15 cellular contexts compared by ENCODE assay signal in the genomic region with DNA sequence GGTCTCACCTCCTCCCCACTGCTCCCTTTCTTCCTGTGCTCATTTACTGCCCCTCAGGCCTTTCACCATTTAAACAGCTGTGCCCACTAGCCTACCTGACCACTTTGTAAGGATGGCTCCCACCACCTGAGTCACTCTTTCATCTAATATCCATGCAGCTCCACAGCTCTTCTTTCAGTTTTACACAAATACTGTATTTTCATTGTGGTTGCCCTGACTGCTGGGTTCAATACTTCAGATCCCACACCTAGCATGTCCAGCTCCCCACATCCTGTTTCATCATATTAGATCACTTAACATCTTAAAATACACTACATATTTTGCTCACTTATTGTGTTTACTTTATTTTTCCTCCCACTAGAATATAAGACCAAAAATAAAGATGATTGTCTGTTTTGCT.
A peak's percentile ranks its signal among the peaks of the same experiment; 100 is the strongest.
DNase-seq lines count a peak whose midpoint lies in the region; ATAC-seq, FAIRE-seq and TF ChIP-seq lines count a peak whose summit lies in the region.
"Had no signal": no experiment of that assay in that cellular context is flagged by ENCODE, and none has a peak within 500 bp of the region (broad histone marks: within the 10 kb centered on the region; RNA-seq: fewer than 3 reads in every experiment).

No MANE protein-coding gene starts in this region.

- RAD21 ChIA-PET in GM12878 (lab: Charles Lee; ENCODE audit: unreplicated experiment) = interaction anchor here (0.6 to 1.7 kb wide), 2 partner anchors 121 to 160 kb away, joined by 3 to 5 read pairs; no protein-coding TSS in a partner anchor

- no peak overlapping the region for H4K5ac ChIP-seq in H9 (ENCODE audit: insufficient read length, low read depth, low read length)

- H2AK5ac ChIP-seq in H9 (ENCODE audit: insufficient read length, low read length) = no peak overlapping the region

- H3K9me3 Mint-ChIP-seq in H9 (no peaks in the 10 kb centered on the region; a peak in 2 of 5 replicates), HFFc6 (peaks cover 32% of the 10 kb centered on the region)

- H3K4me1 Mint-ChIP-seq in H9 = no peaks in the 10 kb centered on the region
- H3K4me1 Mint-ChIP-seq in HFFc6 (ENCODE audit: low read depth) = no peaks in the 10 kb centered on the region
- H3K4me1 Mint-ChIP-seq: CD4-positive, CD25-positive, alpha-beta regulatory T cell had no signal

- no peak overlapping the region for H3K56ac ChIP-seq in H9 (ENCODE audit: insufficient read length, low read depth, low read length)

- BruUV-seq in GM12878 (replicated peaks; lab: Mats Ljungman, UMichigan) = no TSS peak

- H3K9me3 ChIP-seq in H9 (ENCODE audit: control insufficient read depth, low read depth, low read length) (no peaks in the 10 kb centered on the region), GM12878 (replicated peaks; ENCODE audit: control insufficient read depth, insufficient read depth, low read length) (no peaks in the 10 kb centered on the region), tibial nerve (no peaks in the 10 kb centered on the region)
- H3K9me3 ChIP-seq: BLaER1 treated with 17β-estradiol and CSF1 and Interleukin-3, amounts not matched to agents 10 nM and 100 nM had no signal

- TF ChIP-seq POLR2A in GM12878 (IDR thresholded peaks at IDR 0.05; ENCODE audit: low read depth, low read length) (no peak), tibial nerve (IDR thresholded peaks at IDR 0.05) (no peak)

- H3K27ac Mint-ChIP-seq in H9 = peak overlapping the region in 2 of 3 experiments; percentile 7 to 74; a peak in 1 of 7 replicates
- no peak overlapping the region for H3K27ac Mint-ChIP-seq in HFFc6
- H3K27ac Mint-ChIP-seq: CD4-positive, CD25-positive, alpha-beta regulatory T cell had no signal

- no peak overlapping the region for H3K4me3 ChIP-seq in GM12878
- H3K4me3 ChIP-seq in tibial nerve = no peak overlapping the region
- H3K4me3 ChIP-seq: BLaER1 treated with 17β-estradiol and CSF1 and Interleukin-3, amounts not matched to agents 10 nM and 100 nM had no signal

- in situ Hi-C loops in GM12878 (cut with MboI) = no loop called here

- H2BK12ac ChIP-seq in H9 (ENCODE audit: insufficient read length, low read depth, low read length) = no peak overlapping the region

- H3T11ph ChIP-seq in H9 (ENCODE audit: low read length) = no peak overlapping the region

- no peak overlapping the region for H4K91ac ChIP-seq in H9 (ENCODE audit: insufficient read length, low read depth, low read length)

- no peaks in the 10 kb centered on the region for H3K23me2 ChIP-seq in H9 (ENCODE audit: insufficient read length, low read depth, low read length, poor library complexity, severe bottlenecking)

- no peak overlapping the region for H3K4me3 Mint-ChIP-seq in H9
- H3K4me3 Mint-ChIP-seq in HFFc6 = no peak overlapping the region
- H3K4me3 Mint-ChIP-seq: CD4-positive, CD25-positive, alpha-beta regulatory T cell had no signal

- H3K27me3 ChIP-seq in H9 (ENCODE audit: insufficient read depth, low read length) (no peaks in the 10 kb centered on the region), GM12878 (replicated peaks in 1 of 2; ENCODE audit: control insufficient read depth in 2 of 2, insufficient read depth in 2 of 2, low read length in 1 of 2) (no peaks in the 10 kb centered on the region), tibial nerve (no peaks in the 10 kb centered on the region)
- H3K27me3 ChIP-seq: BLaER1 treated with 17β-estradiol and CSF1 and Interleukin-3, amounts not matched to agents 10 nM and 100 nM had no signal

- H4K20me1 ChIP-seq in H9 (ENCODE audit: control insufficient read depth, insufficient read depth, insufficient read length) = no peaks in the 10 kb centered on the region
- no peaks in the 10 kb centered on the region for H4K20me1 ChIP-seq in GM12878 (ENCODE audit: control insufficient read depth, insufficient read depth)
- H4K20me1 ChIP-seq: BLaER1 treated with 17β-estradiol and CSF1 and Interleukin-3, amounts not matched to agents 10 nM and 100 nM had no signal

- H3K9ac ChIP-seq in H9 (ENCODE audit: extremely low read depth, insufficient read length, low read length) (no peak overlapping the region), GM12878 (ENCODE audit: control insufficient read depth, insufficient read depth, low read length) (no peak overlapping the region)
- H3K9ac ChIP-seq: BLaER1 treated with 17β-estradiol and CSF1 and Interleukin-3, amounts not matched to agents 10 nM and 100 nM had no signal

- H3K79me1 ChIP-seq in H9 (ENCODE audit: insufficient read depth, low read depth, low read length, poor library complexity, severe bottlenecking) = no peaks in the 10 kb centered on the region

- ATAC-seq in GM18511 (IDR thresholded peaks at IDR 0.05; ENCODE audit: unreplicated experiment) (peak; percentile 50), HG03378 (IDR thresholded peaks at IDR 0.05; ENCODE audit: unreplicated experiment) (peak; percentile 72), GM12878 (peak; percentile 68)
- ATAC-seq: HepG2 had no signal

- no peak overlapping the region for H2BK120ac ChIP-seq in H9 (ENCODE audit: low read depth, low read length, poor library complexity, severe bottlenecking)

- H3K4me1 ChIP-seq in H9 (ENCODE audit: insufficient read depth, low read length) (no peaks in the 10 kb centered on the region), GM12878 (ENCODE audit: control insufficient read depth, insufficient read depth, low read length) (no peaks in the 10 kb centered on the region), tibial nerve (no peaks in the 10 kb centered on the region)
- H3K4me1 ChIP-seq: BLaER1 treated with 17β-estradiol and CSF1 and Interleukin-3, amounts not matched to agents 10 nM and 100 nM had no signal

- H4K8ac ChIP-seq in H9 (replicated peaks; ENCODE audit: insufficient read length, low read depth, low read length) = no peak overlapping the region

- no peak for TF ChIP-seq RAD21 in GM12878 (IDR thresholded peaks at IDR 0.05; ENCODE audit: insufficient read depth, low read depth, low read length)

- H3K4me2 ChIP-seq in H9 (ENCODE audit: insufficient read depth, insufficient read length, low read length) (no peak overlapping the region), GM12878 (ENCODE audit: control insufficient read depth, insufficient read depth) (no peak overlapping the region)
- H3K4me2 ChIP-seq: BLaER1 treated with 17β-estradiol and CSF1 and Interleukin-3, amounts not matched to agents 10 nM and 100 nM had no signal

- intact Hi-C loops in GM12878 (cut with micrococcal nuclease; ENCODE audit: unreplicated experiment) (loop anchor here (10.0 kb wide), 1 partner anchor 161 kb away; no protein-coding TSS in a partner anchor), head of caudate nucleus (cut with DNase I) (no loop called here)

- no peak for FAIRE-seq in GM12878 (lab: Jason Lieb, UNC)
- FAIRE-seq: GM18507, GM19239, HepG2 had no signal

- POLR2A ChIA-PET in GM12878 (lab: Charles Lee) = no interaction called here

- H2BK15ac ChIP-seq in H9 (ENCODE audit: low read depth, low read length) = no peak overlapping the region

- SMC1A ChIA-PET in GM12878 (lab: Charles Lee; ENCODE audit: uncharacterized antibody, unreplicated experiment) = interaction anchor here (0.6 to 2.0 kb wide), 7 partner anchors 8 to 129 kb away, joined by 3 to 7 read pairs (median 4); no protein-coding TSS in a partner anchor

- no peak overlapping the region for H3K4ac ChIP-seq in H9 (ENCODE audit: low read depth, low read length)

- H3K23ac ChIP-seq in H9 (ENCODE audit: insufficient read length, low read depth, low read length) = no peak overlapping the region

- H3K36me3 ChIP-seq in GM12878 (ENCODE audit: control insufficient read depth in 2 of 2, insufficient read depth in 2 of 2, low read length in 1 of 2) (no peaks in the 10 kb centered on the region), tibial nerve (no peaks in the 10 kb centered on the region)
- H3K36me3 ChIP-seq: BLaER1 treated with 17β-estradiol and CSF1 and Interleukin-3, amounts not matched to agents 10 nM and 100 nM had no signal

- H2BK5ac ChIP-seq in H9 (ENCODE audit: insufficient read length, low read length) = no peak overlapping the region

- no peak for TF ChIP-seq CTCF in H9 (conservative IDR thresholded peaks at IDR 0.05)
- TF ChIP-seq CTCF in GM12878 (IDR thresholded peaks at IDR 0.05 in 2 of 3, conservative IDR thresholded peaks at IDR 0.05 in 1 of 3; ENCODE audit: control insufficient read depth in 2 of 3, extremely low read depth in 1 of 3, insufficient read depth in 1 of 3, low read depth in 3 of 3, low read length in 3 of 3) = no peak
- no peak for TF ChIP-seq CTCF in tibial nerve (IDR thresholded peaks at IDR 0.05)
- TF ChIP-seq CTCF in HFFc6 (IDR thresholded peaks at IDR 0.05) = no peak

- DNase-seq in H9 = no peak
- peak; percentile 15 for DNase-seq in GM12878 (ENCODE audit: low read depth, low spot score)
- DNase-seq in head of caudate nucleus = no peak
- no peak for DNase-seq in tibial nerve (ENCODE audit: low spot score in 2 of 2)
- DNase-seq in HFFc6 = no peak
- DNase-seq: ACHN; CD4-positive, CD25-positive, alpha-beta regulatory T cell; DMS53; GF-D8 had no signal

- CTCF ChIA-PET in GM12878 (lab: Yijun Ruan, JAX) = no interaction called here

- H3K18ac ChIP-seq in H9 (ENCODE audit: insufficient read length, low read depth, low read length) = no peak overlapping the region

- no peaks in the 10 kb centered on the region for H3K79me2 ChIP-seq in H9 (ENCODE audit: insufficient read depth, low read length)
- no peaks in the 10 kb centered on the region for H3K79me2 ChIP-seq in GM12878 (ENCODE audit: control insufficient read depth, insufficient read depth, low read length)

- TF ChIP-seq EP300 in GM12878 (IDR thresholded peaks at IDR 0.05; ENCODE audit: borderline replicate concordance in 1 of 2, control insufficient read depth in 1 of 2, low read depth in 2 of 2, low read length in 2 of 2) (peak; percentile 61 to 72; a peak in 3 of 4 replicates), tibial nerve (IDR thresholded peaks at IDR 0.05) (no peak)

- H2AFZ ChIP-seq in H9 (ENCODE audit: low read length) (no peak overlapping the region), GM12878 (ENCODE audit: control insufficient read depth, low read depth, low read length) (no peak overlapping the region)

- H2BK20ac ChIP-seq in H9 (ENCODE audit: low read depth, low read length, poor library complexity, severe bottlenecking) = peak overlapping the region; percentile 60

- no peak overlapping the region for H3K27ac ChIP-seq in H9 (ENCODE audit: insufficient read length, low read depth, low read length)
- H3K27ac ChIP-seq in GM12878 (ENCODE audit: control insufficient read depth, insufficient read depth) = no peak overlapping the region
- no peak overlapping the region for H3K27ac ChIP-seq in tibial nerve
- H3K27ac ChIP-seq: BLaER1 treated with 17β-estradiol and CSF1 and Interleukin-3, amounts not matched to agents 10 nM and 100 nM had no signal

- H3K27me3 Mint-ChIP-seq in H9 (ENCODE audit: low read depth) = no peaks in the 10 kb centered on the region
- H3K27me3 Mint-ChIP-seq in HFFc6 (ENCODE audit: insufficient read depth) = no peaks in the 10 kb centered on the region
- H3K27me3 Mint-ChIP-seq: CD4-positive, CD25-positive, alpha-beta regulatory T cell had no signal

- H3K36me3 Mint-ChIP-seq in H9 (ENCODE audit: insufficient read depth in 1 of 3, low read depth in 3 of 3) (peaks cover 0 to 1% (median 0%) of the 10 kb centered on the region in 3 experiments; a peak in 1 of 7 replicates), HFFc6 (ENCODE audit: low read depth) (no peaks in the 10 kb centered on the region)
- H3K36me3 Mint-ChIP-seq: CD4-positive, CD25-positive, alpha-beta regulatory T cell had no signal

- no peak overlapping the region for H3K14ac ChIP-seq in H9 (ENCODE audit: insufficient read depth, low read length)

TF ChIP-seq in GM12878, 131 proteins besides CTCF, POLR2A, EP300 and RAD21 (continues in another document):
- no peak for TF ChIP-seq RFX5 (IDR thresholded peaks at IDR 0.05; ENCODE audit: low read depth, low read length)
